Comparison of ENCODE assay signal across 26 cellular contexts in the genomic region with DNA sequence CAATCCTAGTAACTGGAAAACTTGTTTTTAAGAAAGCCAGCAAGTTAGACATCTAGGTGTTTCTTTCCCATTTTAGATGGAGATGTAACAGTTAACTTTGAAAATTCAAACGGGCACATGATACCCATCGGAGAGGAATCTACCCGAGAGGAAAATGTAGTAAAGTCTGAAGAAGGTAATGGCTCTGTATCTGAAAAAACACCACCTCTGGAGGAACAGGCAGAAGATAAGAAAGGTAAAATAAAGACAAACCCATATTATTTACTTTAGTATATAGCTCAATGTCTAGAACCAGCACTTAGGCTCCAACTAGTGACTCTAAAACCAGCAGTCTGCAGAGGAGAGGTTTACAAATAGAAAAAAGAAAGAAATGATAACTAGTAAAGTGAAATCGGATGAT.
"Had no signal": no experiment of that assay in that cellular context is flagged by ENCODE, and none has a peak within 500 bp of the region (broad histone marks: within the 10 kb centered on the region; RNA-seq: fewer than 3 reads in every experiment).

No MANE protein-coding gene starts in this region.

- H3K27me3 Mint-ChIP-seq: activated CD4-positive, alpha-beta memory T cell treated with anti-CD3 and anti-CD28 coated beads for 36 hours; activated naive CD8-positive, alpha-beta T cell treated with anti-CD3 and anti-CD28 coated beads, Interleukin-2, amount 10 ng/mL, durations not matched to agents 7 days and 5 days; T-cell had no signal

- H3K9ac ChIP-seq: KMS-11 had no signal

- ATAC-seq: activated CD4-positive, CD25-positive, alpha-beta regulatory T cell treated with anti-CD3 and anti-CD28 coated beads, Interleukin-2, amount 50 U/mL, for 24 hours; T-cell had no signal

- H3K9me3 Mint-ChIP-seq: activated CD4-positive, alpha-beta memory T cell treated with anti-CD3 and anti-CD28 coated beads for 36 hours; activated naive CD8-positive, alpha-beta T cell treated with anti-CD3 and anti-CD28 coated beads, Interleukin-2, amount 10 ng/mL, durations not matched to agents 7 days and 5 days; T-cell had no signal

- H3K27me3 ChIP-seq: breast epithelium had no signal

- H3K9me3 ChIP-seq: breast epithelium had no signal

- H3K27ac Mint-ChIP-seq: activated CD4-positive, alpha-beta memory T cell treated with anti-CD3 and anti-CD28 coated beads for 36 hours; activated naive CD8-positive, alpha-beta T cell treated with anti-CD3 and anti-CD28 coated beads, Interleukin-2, amount 10 ng/mL, durations not matched to agents 7 days and 5 days; T-cell had no signal

- H3K4me3 Mint-ChIP-seq: activated CD4-positive, alpha-beta memory T cell treated with anti-CD3 and anti-CD28 coated beads for 36 hours; activated naive CD8-positive, alpha-beta T cell treated with anti-CD3 and anti-CD28 coated beads, Interleukin-2, amount 10 ng/mL, durations not matched to agents 7 days and 5 days; T-cell had no signal

- DNase-seq: activated CD4-positive, alpha-beta memory T cell treated with anti-CD3 and anti-CD28 coated beads for 36 hours; activated CD4-positive, alpha-beta T cell treated with anti-CD3 and anti-CD28 coated beads for 4 hours; activated CD8-positive, alpha-beta memory T cell treated with anti-CD3 and anti-CD28 coated beads for 24 hours; activated naive CD4-positive, alpha-beta T cell treated with anti-CD3 and anti-CD28 coated beads, Interleukin-2, amount 50 U/mL, for 16 hours; activated naive CD8-positive, alpha-beta T cell treated with anti-CD3 and anti-CD28 coated beads, Interleukin-2, amount 10 ng/mL, durations not matched to agents 7 days and 5 days; activated T-cell treated with anti-CD3 and anti-CD28 coated beads for 4 hours; aorta; caudate nucleus; MV-4-11; NCI-H1092 treated with DMSO at 0.1 percent for 48 hours; NCI-H1417 treated with DMSO at 0.1 percent for 48 hours; NCI-H1694; NCI-H2029; NCI-H2107; NCI-H2171 treated with DMSO at 0.1 percent for 48 hours; NCI-H226; NCI-H510A; NCI-H526 treated with DMSO at 0.1 percent for 48 hours; NCI-H82; RPMI8226; T-cell; WERI-Rb-1 had no signal

- H3K4me3 ChIP-seq: breast epithelium, SK-N-MC had no signal

- H3K36me3 ChIP-seq: breast epithelium, WERI-Rb-1 had no signal

- H3K4me1 ChIP-seq: breast epithelium had no signal

- H3K27ac ChIP-seq: breast epithelium, KMS-11, SK-N-MC, WERI-Rb-1 had no signal
